ENCODE assay signal across 8 cellular contexts in genomic region chr7:105521731-105522458, GRCh38.
DNase-seq lines count a peak whose midpoint lies in the region; ATAC-seq and TF ChIP-seq lines count a peak whose summit lies in the region.

A gene with protein sequence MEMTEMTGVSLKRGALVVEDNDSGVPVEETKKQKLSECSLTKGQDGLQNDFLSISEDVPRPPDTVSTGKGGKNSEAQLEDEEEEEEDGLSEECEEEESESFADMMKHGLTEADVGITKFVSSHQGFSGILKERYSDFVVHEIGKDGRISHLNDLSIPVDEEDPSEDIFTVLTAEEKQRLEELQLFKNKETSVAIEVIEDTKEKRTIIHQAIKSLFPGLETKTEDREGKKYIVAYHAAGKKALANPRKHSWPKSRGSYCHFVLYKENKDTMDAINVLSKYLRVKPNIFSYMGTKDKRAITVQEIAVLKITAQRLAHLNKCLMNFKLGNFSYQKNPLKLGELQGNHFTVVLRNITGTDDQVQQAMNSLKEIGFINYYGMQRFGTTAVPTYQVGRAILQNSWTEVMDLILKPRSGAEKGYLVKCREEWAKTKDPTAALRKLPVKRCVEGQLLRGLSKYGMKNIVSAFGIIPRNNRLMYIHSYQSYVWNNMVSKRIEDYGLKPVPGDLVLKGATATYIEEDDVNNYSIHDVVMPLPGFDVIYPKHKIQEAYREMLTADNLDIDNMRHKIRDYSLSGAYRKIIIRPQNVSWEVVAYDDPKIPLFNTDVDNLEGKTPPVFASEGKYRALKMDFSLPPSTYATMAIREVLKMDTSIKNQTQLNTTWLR (minus strand): TSS chr7:105522271. CDS start chr7:105508512, 13,759 bp downstream.

- DNase-seq in D341Med (ENCODE audit: low spot score) = peak; percentile 98
- DNase-seq in activated T-cell treated with anti-CD3 and anti-CD28 coated beads for 4 hours = peak; percentile 74
- DNase-seq in epithelial cell of prostate (ENCODE audit: low read depth, low spot score) = peak; percentile 36
- peak; percentile 43 to 67 for DNase-seq in stimulated activated CD8-positive, alpha-beta memory T cell treated with anti-CD3 and anti-CD28 coated beads, Interleukin-4, amount 100 ng/mL, for 4 hours (ENCODE audit: low read depth in 2 of 2, low spot score in 1 of 2)

- H3K36me3 ChIP-seq in HUES6 (ENCODE audit: control insufficient read depth, insufficient read depth, low read length) (peaks cover 14% of the 10 kb centered on the region), OCI-LY1 (ENCODE audit: insufficient read depth, low read length) (peaks cover 13% of the 10 kb centered on the region), mucosa of rectum (ENCODE audit: control insufficient read depth in 2 of 2, insufficient read depth in 2 of 2, low read length in 2 of 2) (peaks cover 0 to 3% of the 10 kb centered on the region in 2 donors)

- no peaks in the 10 kb centered on the region for H3K9me3 ChIP-seq in HUES6 (ENCODE audit: control insufficient read depth, insufficient read depth, low read depth, low read length)
- H3K9me3 ChIP-seq in OCI-LY1 (ENCODE audit: low read length) = no peaks in the 10 kb centered on the region
- H3K9me3 ChIP-seq in mucosa of rectum (ENCODE audit: control insufficient read depth in 2 of 2, low read length in 2 of 2) = no peaks in the 10 kb centered on the region

- H3K27ac ChIP-seq in HUES6 (ENCODE audit: low read depth, low read length) = peak within 1 kb of the TSS; percentile 79
- H3K27ac ChIP-seq in OCI-LY1 (ENCODE audit: low read depth, low read length, poor library complexity, severe bottlenecking) = peak within 1 kb of the TSS; percentile 73
- H3K27ac ChIP-seq in epithelial cell of prostate = peak within 1 kb of the TSS; percentile 67
- H3K27ac ChIP-seq in mucosa of rectum (ENCODE audit: low read depth in 2 of 2, low read length in 2 of 2) = peak within 1 kb of the TSS; percentile 74 to 81

- no peak for TF ChIP-seq CTCF in OCI-LY1 (IDR thresholded peaks at IDR 0.05; ENCODE audit: low read length)

- H3K4me1 ChIP-seq in HUES6 (ENCODE audit: control insufficient read depth, insufficient read depth, low read length) = no peaks in the 10 kb centered on the region
- H3K4me1 ChIP-seq in OCI-LY1 (ENCODE audit: insufficient read depth, low read length, severe bottlenecking) = peaks cover 25% of the 10 kb centered on the region
- peaks cover 12% of the 10 kb centered on the region in 2 donors for H3K4me1 ChIP-seq in mucosa of rectum (ENCODE audit: control insufficient read depth in 2 of 2, insufficient read depth in 2 of 2, low read length in 2 of 2)

- no peaks in the 10 kb centered on the region for H3F3A ChIP-seq in OCI-LY1 (ENCODE audit: insufficient read depth, low read length)

- H3K4me3 ChIP-seq in HUES6 (ENCODE audit: low read depth, low read length) (peak within 1 kb of the TSS; percentile 83), OCI-LY1 (ENCODE audit: low read depth, low read length, poor library complexity, severe bottlenecking) (peak within 1 kb of the TSS; percentile 75), mucosa of rectum (ENCODE audit: low read length in 2 of 2) (peak within 1 kb of the TSS; percentile 67 to 85)

- ATAC-seq in GM21423 (IDR thresholded peaks at IDR 0.05; ENCODE audit: unreplicated experiment) = peak; percentile 86

- H3K27me3 ChIP-seq in HUES6 (ENCODE audit: control insufficient read depth, insufficient read depth, low read length) = no peaks in the 10 kb centered on the region
- no peaks in the 10 kb centered on the region for H3K27me3 ChIP-seq in OCI-LY1 (ENCODE audit: insufficient read depth, low read length)
- no peaks in the 10 kb centered on the region for H3K27me3 ChIP-seq in mucosa of rectum (ENCODE audit: control insufficient read depth in 2 of 2, insufficient read depth in 2 of 2, low read length in 2 of 2)

- peaks cover 31% of the 10 kb centered on the region for H3K79me2 ChIP-seq in OCI-LY1 (ENCODE audit: insufficient read depth, low read length)

- peak within 1 kb of the TSS; percentile 93 for H3K4me2 ChIP-seq in OCI-LY1 (ENCODE audit: low read length)

- H2AFZ ChIP-seq in OCI-LY1 (ENCODE audit: low read length) = peak within 1 kb of the TSS; percentile 99

- H4K20me1 ChIP-seq in OCI-LY1 (ENCODE audit: insufficient read depth, low read length) = no peaks in the 10 kb centered on the region

- H3K9me2 ChIP-seq in OCI-LY1 (ENCODE audit: low read depth, low read length) = no peaks in the 10 kb centered on the region

- peak within 1 kb of the TSS; percentile 98 for H3K9ac ChIP-seq in HUES6 (ENCODE audit: low read length)
- H3K9ac ChIP-seq in OCI-LY1 (ENCODE audit: low read length) = peak within 1 kb of the TSS; percentile 75
- H3K9ac ChIP-seq in mucosa of rectum (ENCODE audit: low read depth in 1 of 2, low read length in 2 of 2) = peak within 1 kb of the TSS; percentile 75 to 82

Comparison
In these comparisons a context has a peak if more than half of its experiments do, and no peak if none do; other contexts are left out.
1. Peak in every context shown above with its lines: DNase-seq, ATAC-seq, H3K4me3 ChIP-seq and H3K27ac ChIP-seq.
2. DNase-seq: peak in every context shown above with its lines; median percentile 98 in D341Med; 74 in activated T-cell treated with anti-CD3 and anti-CD28 coated beads for 4 hours; 55 in stimulated activated CD8-positive, alpha-beta memory T cell treated with anti-CD3 and anti-CD28 coated beads, Interleukin-4, amount 100 ng/mL, for 4 hours; 36 in epithelial cell of prostate.